2 cellular contexts compared by ENCODE assay signal in genomic region chr14:105317546-105317945, GRCh38.
TF ChIP-seq lines count a peak whose summit lies in the region.

No MANE protein-coding gene starts in this region.

TF ChIP-seq in SK-N-SH, 30 proteins besides CTCF, POLR2A, EP300 and RAD21 (continued from another document):
- TF ChIP-seq TEAD4 (IDR thresholded peaks at IDR 0.05; ENCODE audit: borderline replicate concordance, insufficient read depth): no peak
- TF ChIP-seq RFX5 (IDR thresholded peaks at IDR 0.05; ENCODE audit: low read length): no peak
- TF ChIP-seq JUND (IDR thresholded peaks at IDR 0.05): no peak
- no peak for TF ChIP-seq NFIC (IDR thresholded peaks at IDR 0.05; ENCODE audit: borderline replicate concordance)
- no peak for TF ChIP-seq MXI1 (IDR thresholded peaks at IDR 0.05; ENCODE audit: low read depth, low read length)
- TF ChIP-seq TAF1 (IDR thresholded peaks at IDR 0.05; ENCODE audit: borderline replicate concordance, low read depth, low read length): no peak
- no peak for TF ChIP-seq REST (IDR thresholded peaks at IDR 0.05; ENCODE audit: low read depth, low read length)
- TF ChIP-seq CHD2 (IDR thresholded peaks at IDR 0.05; ENCODE audit: low read length, partially characterized antibody): no peak
- TF ChIP-seq USF1 (IDR thresholded peaks at IDR 0.05; ENCODE audit: borderline replicate concordance, low read depth): no peak
- no peak for TF ChIP-seq GATA2 (CRISPR knock-in tag; IDR thresholded peaks at IDR 0.05)
- no peak for TF ChIP-seq GABPA (IDR thresholded peaks at IDR 0.05; ENCODE audit: low read depth)
- no peak for TF ChIP-seq FOSL2 (IDR thresholded peaks at IDR 0.05; ENCODE audit: borderline replicate concordance, low read depth)

TF ChIP-seq in SK-N-SH treated with all-trans-retinoic acid at 6 μM for 48 hours, 23 proteins besides CTCF, POLR2A, EP300 and RAD21 (continued from another document):
- TF ChIP-seq POU6F1 (CRISPR knock-in tag; IDR thresholded peaks at IDR 0.05; ENCODE audit: borderline replicate concordance, low read depth) (no peak), PATZ1 (CRISPR knock-in tag; IDR thresholded peaks at IDR 0.05; ENCODE audit: borderline replicate concordance) (no peak), ZNF70 (CRISPR knock-in tag; IDR thresholded peaks at IDR 0.05) (no peak)
